20 cellular contexts compared by ENCODE assay signal in the genomic region with DNA sequence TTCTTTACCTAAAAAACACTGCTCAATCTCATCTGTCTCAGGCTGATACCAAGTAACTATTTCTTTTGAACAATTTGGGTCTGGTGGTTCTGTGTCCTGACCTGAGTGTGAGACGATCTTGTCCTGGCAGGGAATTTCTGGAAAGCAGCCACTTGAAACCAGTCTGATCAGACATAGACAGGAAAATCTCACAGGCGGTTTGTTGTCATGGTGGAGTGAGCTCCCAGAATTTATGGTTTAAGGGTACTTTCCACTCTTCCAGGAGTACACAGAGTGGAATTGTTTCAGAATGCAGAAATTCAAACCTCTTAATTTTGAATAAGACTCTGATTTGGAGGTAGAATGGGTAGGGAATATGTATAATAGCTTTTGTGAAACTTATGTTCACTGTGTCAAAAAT.
DNase-seq lines count a peak whose midpoint lies in the region; ATAC-seq and TF ChIP-seq lines count a peak whose summit lies in the region.
"Had no signal": no experiment of that assay in that cellular context is flagged by ENCODE, and none has a peak within 500 bp of the region (broad histone marks: within the 10 kb centered on the region; RNA-seq: fewer than 3 reads in every experiment).

No MANE protein-coding gene starts in this region.

- H3K36me3 Mint-ChIP-seq in HFFc6 (ENCODE audit: low read depth) (no peaks in the 10 kb centered on the region), nephron (ENCODE audit: low read depth) (no peaks in the 10 kb centered on the region)
- H3K36me3 Mint-ChIP-seq: activated naive CD8-positive, alpha-beta T cell; natural killer cell treated with Interleukin-12 subunit alpha and Interleukin-12 subunit beta and Interleukin-15 and Interleukin-18, amount 100 ng/mL, for 72 hours; stimulated activated memory B cell treated with anti-CD40 and anti-IgM and Interleukin-4, amounts not matched to agents 10 μg/mL and 1 μg/mL and 100 μg/mL, for 72 hours had no signal

- TF ChIP-seq CTCF in HFFc6 (IDR thresholded peaks at IDR 0.05), result no peak
- TF ChIP-seq CTCF in RWPE1 (conservative IDR thresholded peaks at IDR 0.05; ENCODE audit: low read depth), result no peak
- TF ChIP-seq CTCF in nephron (IDR thresholded peaks at IDR 0.05; ENCODE audit: unreplicated experiment in 3 of 3), result no peak

- CTCF ChIA-PET in RWPE1 (lab: Yijun Ruan, JAX), result interaction anchor here (0.5 kb wide), 1 partner anchor 179 kb away, joined by 3 read pairs; no protein-coding TSS in a partner anchor

- peak overlapping the region; percentile 53; the same call in 1 of the 2 replicates for H3K4me3 Mint-ChIP-seq in HFFc6
- no peak overlapping the region for H3K4me3 Mint-ChIP-seq in nephron
- H3K4me3 Mint-ChIP-seq: activated CD4-positive, alpha-beta T cell treated with anti-CD3 and anti-CD28 coated beads, Interleukin-2, amount 10 ng/mL, durations not matched to agents 24 days and 14 days; activated naive CD8-positive, alpha-beta T cell; natural killer cell treated with Interleukin-12 subunit alpha and Interleukin-12 subunit beta and Interleukin-15 and Interleukin-18, amount 100 ng/mL, for 72 hours; stimulated activated memory B cell treated with anti-CD40 and anti-IgM and Interleukin-4, amounts not matched to agents 10 μg/mL and 1 μg/mL and 100 μg/mL, for 72 hours had no signal

- H3K27ac Mint-ChIP-seq in HFFc6, result peak overlapping the region; percentile 35; the same call in 1 of the 2 replicates
- peak overlapping the region; percentile 68 to 89 (median 84) for H3K27ac Mint-ChIP-seq in nephron
- H3K27ac Mint-ChIP-seq: activated CD4-positive, alpha-beta T cell treated with anti-CD3 and anti-CD28 coated beads, Interleukin-2, amount 10 ng/mL, durations not matched to agents 24 days and 14 days; activated naive CD8-positive, alpha-beta T cell; natural killer cell treated with Interleukin-12 subunit alpha and Interleukin-12 subunit beta and Interleukin-15 and Interleukin-18, amount 100 ng/mL, for 72 hours; stimulated activated memory B cell treated with anti-CD40 and anti-IgM and Interleukin-4, amounts not matched to agents 10 μg/mL and 1 μg/mL and 100 μg/mL, for 72 hours had no signal

- DNase-seq in HFFc6 (no peak), RWPE1 (ENCODE audit: low spot score) (peak; percentile 24), epithelial cell of prostate (ENCODE audit: low read depth, low spot score) (no peak), foreskin melanocyte (no peak), activated gamma-delta T cell (lab: John Stamatoyannopoulos, UW) (no peak)
- no peak for DNase-seq in central memory CD4-positive, alpha-beta T cell
- DNase-seq: activated CD4-positive, alpha-beta T cell treated with anti-CD3 and anti-CD28 coated beads, Interleukin-2, amount 10 ng/mL, durations not matched to agents 24 days and 14 days; body of pancreas; Karpas-422; NCI-H1105 treated with DMSO at 0.1 percent for 48 hours; NCI-H524 treated with DMSO at 0.1 percent for 48 hours; SHP77 had no signal

- ATAC-seq in GM18873 (IDR thresholded peaks at IDR 0.05; ENCODE audit: low FRiP score, unreplicated experiment), result no peak
- ATAC-seq: body of pancreas; natural killer cell treated with Interleukin-12 subunit alpha and Interleukin-12 subunit beta and Interleukin-15 and Interleukin-18, amount 100 ng/mL, for 72 hours; stimulated activated memory B cell treated with anti-CD40 and anti-IgM and Interleukin-4, amounts not matched to agents 10 μg/mL and 1 μg/mL and 100 μg/mL, for 72 hours had no signal

- H3K27me3 Mint-ChIP-seq in HFFc6 (ENCODE audit: insufficient read depth) (peaks cover 1% of the 10 kb centered on the region; the same call in 1 of the 2 replicates), nephron (ENCODE audit: low read depth) (peaks cover 6% of the 10 kb centered on the region)
- H3K27me3 Mint-ChIP-seq: activated CD4-positive, alpha-beta T cell treated with anti-CD3 and anti-CD28 coated beads, Interleukin-2, amount 10 ng/mL, durations not matched to agents 24 days and 14 days; activated naive CD8-positive, alpha-beta T cell; natural killer cell treated with Interleukin-12 subunit alpha and Interleukin-12 subunit beta and Interleukin-15 and Interleukin-18, amount 100 ng/mL, for 72 hours; stimulated activated memory B cell treated with anti-CD40 and anti-IgM and Interleukin-4, amounts not matched to agents 10 μg/mL and 1 μg/mL and 100 μg/mL, for 72 hours had no signal

- no peaks in the 10 kb centered on the region; the same call in 1 of the 2 replicates for H3K9me3 Mint-ChIP-seq in HFFc6
- H3K9me3 Mint-ChIP-seq in nephron, result no peaks in the 10 kb centered on the region

- POLR2A ChIA-PET in RWPE1 (lab: Yijun Ruan, JAX; ENCODE audit: low non-redundant PET), result no interaction called here

- H3K27ac ChIP-seq in RWPE1, result no peak overlapping the region
- peak overlapping the region; percentile 32 for H3K27ac ChIP-seq in epithelial cell of prostate
- H3K27ac ChIP-seq: body of pancreas, C4-2B, coronary artery, GM23248 had no signal

- H3K4me1 Mint-ChIP-seq in HFFc6 (ENCODE audit: low read depth), result peaks cover 39% of the 10 kb centered on the region; the same call in 1 of the 2 replicates
- H3K4me1 Mint-ChIP-seq in nephron, result peaks cover 25% of the 10 kb centered on the region
- H3K4me1 Mint-ChIP-seq: activated CD4-positive, alpha-beta T cell treated with anti-CD3 and anti-CD28 coated beads, Interleukin-2, amount 10 ng/mL, durations not matched to agents 24 days and 14 days; stimulated activated memory B cell treated with anti-CD40 and anti-IgM and Interleukin-4, amounts not matched to agents 10 μg/mL and 1 μg/mL and 100 μg/mL, for 72 hours had no signal
